Comparison of ENCODE assay signal across 1 cellular context in genomic region chr5:72477176-72477575, GRCh38.
TF ChIP-seq lines count a peak whose summit lies in the region.

No MANE protein-coding gene starts in this region.

TF ChIP-seq in SK-N-SH, 30 proteins besides CTCF, POLR2A, EP300 and RAD21 (continued from another document):
- TF ChIP-seq MAX (IDR thresholded peaks at IDR 0.05; ENCODE audit: low read depth) (no peak), GATA2 (CRISPR knock-in tag; IDR thresholded peaks at IDR 0.05) (no peak), USF2 (IDR thresholded peaks at IDR 0.05; ENCODE audit: borderline replicate concordance, low read depth, low read length) (no peak), FOSL2 (IDR thresholded peaks at IDR 0.05; ENCODE audit: borderline replicate concordance, low read depth) (no peak), FOXJ3 (CRISPR knock-in tag; IDR thresholded peaks at IDR 0.05) (no peak), IRF3 (IDR thresholded peaks at IDR 0.05; ENCODE audit: low read depth, low read length) (no peak)
TF ChIP-seq in SK-N-SH: peak in this region for 4.
